Comparison of ENCODE assay signal across 9 cellular contexts in genomic region chr4:37715889-37716402, GRCh38. TPM values are rescaled to one million over a fixed set of nuclear protein-coding genes. Genes with fewer than 3 reads are reported as not detected.
DNase-seq lines count a peak whose midpoint lies in the region; ATAC-seq and TF ChIP-seq lines count a peak whose summit lies in the region.
"Had no signal": no experiment of that assay in that cellular context is flagged by ENCODE, and none has a peak within 500 bp of the region (broad histone marks: within the 10 kb centered on the region; RNA-seq: fewer than 3 reads in every experiment).

No MANE protein-coding gene starts in this region.

- intact Hi-C loops in activated CD8-positive, alpha-beta T cell treated with anti-CD3 and anti-CD28 coated beads for 36 hours (cut with micrococcal nuclease) = no loop called here
- intact Hi-C loops in OCI-LY7 (cut with micrococcal nuclease; ENCODE audit: unreplicated experiment) = no loop called here

- no peak overlapping the region for H2AFZ ChIP-seq in OCI-LY7 (ENCODE audit: low read length)

- H3K9me3 Mint-ChIP-seq in activated CD8-positive, alpha-beta T cell treated with anti-CD3 and anti-CD28 coated beads for 36 hours = no peaks in the 10 kb centered on the region
- H3K9me3 Mint-ChIP-seq in activated CD8-positive, alpha-beta T cell treated with anti-CD3 and anti-CD28 coated beads, Interleukin-2, amount 10 ng/mL, durations not matched to agents 7 days and 5 days (ENCODE audit: insufficient read depth) = no peaks in the 10 kb centered on the region
- H3K9me3 Mint-ChIP-seq: activated B cell treated with CpG ODN at 0.5 μM for 24 hours had no signal

- peak; percentile 54 for DNase-seq in activated CD8-positive, alpha-beta T cell treated with anti-CD3 and anti-CD28 coated beads for 36 hours
- no peak for DNase-seq in activated CD8-positive, alpha-beta T cell treated with anti-CD3 and anti-CD28 coated beads, Interleukin-2, amount 10 ng/mL, durations not matched to agents 7 days and 5 days
- DNase-seq in NB4 (ENCODE audit: low read depth) (peak; percentile 33), fibroblast of villous mesenchyme (ENCODE audit: low read depth) (peak; percentile 62), cerebellar nuclear complex (lab: John Stamatoyannopoulos, UW) (no peak), superior temporal gyrus (ENCODE audit: extremely low spot score) (no peak), OCI-LY7 (ENCODE audit: low spot score) (no peak)
- DNase-seq: activated B cell treated with CpG ODN at 0.5 μM for 24 hours had no signal

- H4K20me1 ChIP-seq in OCI-LY7 (ENCODE audit: insufficient read depth, low read length) = no peaks in the 10 kb centered on the region

- H3K4me3 ChIP-seq in NB4 (ENCODE audit: low read depth, low read length) = no peak overlapping the region
- H3K4me3 ChIP-seq in fibroblast of villous mesenchyme (ENCODE audit: low read depth, low read length) = no peak overlapping the region
- H3K4me3 ChIP-seq in OCI-LY7 (ENCODE audit: low read depth, low read length, poor library complexity, severe bottlenecking) = no peak overlapping the region

- no peak for TF ChIP-seq CTCF in activated CD8-positive, alpha-beta T cell treated with anti-CD3 and anti-CD28 coated beads for 36 hours (IDR thresholded peaks at IDR 0.05)
- TF ChIP-seq CTCF in NB4 (IDR thresholded peaks at IDR 0.05; ENCODE audit: low read depth, low read length) (no peak), fibroblast of villous mesenchyme (IDR thresholded peaks at IDR 0.05; ENCODE audit: insufficient read depth, low read depth, low read length) (no peak), OCI-LY7 (conservative IDR thresholded peaks at IDR 0.05; ENCODE audit: low read length) (no peak)

- H3K36me3 Mint-ChIP-seq in activated CD8-positive, alpha-beta T cell treated with anti-CD3 and anti-CD28 coated beads for 36 hours (ENCODE audit: low read depth) = no peaks in the 10 kb centered on the region
- no peaks in the 10 kb centered on the region for H3K36me3 Mint-ChIP-seq in activated CD8-positive, alpha-beta T cell treated with anti-CD3 and anti-CD28 coated beads, Interleukin-2, amount 10 ng/mL, durations not matched to agents 7 days and 5 days (ENCODE audit: low read depth)

- H3K36me3 ChIP-seq in OCI-LY7 (ENCODE audit: insufficient read depth, low read length) = no peaks in the 10 kb centered on the region

- peaks cover 8% of the 10 kb centered on the region for H3K4me1 Mint-ChIP-seq in activated CD8-positive, alpha-beta T cell treated with anti-CD3 and anti-CD28 coated beads for 36 hours (ENCODE audit: low read depth)
- H3K4me1 Mint-ChIP-seq in activated CD8-positive, alpha-beta T cell treated with anti-CD3 and anti-CD28 coated beads, Interleukin-2, amount 10 ng/mL, durations not matched to agents 7 days and 5 days (ENCODE audit: low read depth) = no peaks in the 10 kb centered on the region

- H3K9me3 ChIP-seq in OCI-LY7 (ENCODE audit: low read length) = no peaks in the 10 kb centered on the region

- H3K4me3 Mint-ChIP-seq in activated CD8-positive, alpha-beta T cell treated with anti-CD3 and anti-CD28 coated beads for 36 hours = no peak overlapping the region
- H3K4me3 Mint-ChIP-seq in activated CD8-positive, alpha-beta T cell treated with anti-CD3 and anti-CD28 coated beads, Interleukin-2, amount 10 ng/mL, durations not matched to agents 7 days and 5 days = no peak overlapping the region
- H3K4me3 Mint-ChIP-seq: activated B cell treated with CpG ODN at 0.5 μM for 24 hours had no signal

- no peak overlapping the region for H3K27ac Mint-ChIP-seq in activated CD8-positive, alpha-beta T cell treated with anti-CD3 and anti-CD28 coated beads for 36 hours
- H3K27ac Mint-ChIP-seq in activated CD8-positive, alpha-beta T cell treated with anti-CD3 and anti-CD28 coated beads, Interleukin-2, amount 10 ng/mL, durations not matched to agents 7 days and 5 days = no peak overlapping the region
- H3K27ac Mint-ChIP-seq: activated B cell treated with CpG ODN at 0.5 μM for 24 hours had no signal

- H3K79me2 ChIP-seq in OCI-LY7 (ENCODE audit: insufficient read depth, low read depth, low read length) = no peaks in the 10 kb centered on the region

- no peaks in the 10 kb centered on the region for H3K9me2 ChIP-seq in OCI-LY7 (ENCODE audit: insufficient read depth, low read length)

- CTCF ChIA-PET in activated CD8-positive, alpha-beta T cell treated with anti-CD3 and anti-CD28 coated beads for 36 hours (lab: Charles Lee) = no interaction called here
- CTCF ChIA-PET in activated CD8-positive, alpha-beta T cell treated with anti-CD3 and anti-CD28 coated beads, Interleukin-2, amount 10 ng/mL, durations not matched to agents 7 days and 5 days (lab: Charles Lee) = no interaction called here
- CTCF ChIA-PET in OCI-LY7 (lab: Charles Lee; ENCODE audit: unreplicated experiment) = no interaction called here

- peak; percentile 72 for ATAC-seq in activated CD8-positive, alpha-beta T cell treated with anti-CD3 and anti-CD28 coated beads for 36 hours
- no peak for ATAC-seq in activated CD8-positive, alpha-beta T cell treated with anti-CD3 and anti-CD28 coated beads, Interleukin-2, amount 10 ng/mL, durations not matched to agents 7 days and 5 days
- peak; percentile 80 for ATAC-seq in HG02571 (IDR thresholded peaks at IDR 0.05; ENCODE audit: unreplicated experiment)

- H3K4me2 ChIP-seq in OCI-LY7 (ENCODE audit: low read length) = no peak overlapping the region

- H3K4me1 ChIP-seq in OCI-LY7 (ENCODE audit: insufficient read depth, low read length, poor library complexity, severe bottlenecking) = no peaks in the 10 kb centered on the region

- H3K27ac ChIP-seq in OCI-LY7 (ENCODE audit: low read depth, low read length, poor library complexity, severe bottlenecking) = no peak overlapping the region

- POLR2A ChIA-PET in activated CD8-positive, alpha-beta T cell treated with anti-CD3 and anti-CD28 coated beads for 36 hours (lab: Charles Lee) = no interaction called here
- POLR2A ChIA-PET in activated CD8-positive, alpha-beta T cell treated with anti-CD3 and anti-CD28 coated beads, Interleukin-2, amount 10 ng/mL, durations not matched to agents 7 days and 5 days (lab: Charles Lee) = no interaction called here
- POLR2A ChIA-PET in OCI-LY7 (lab: Charles Lee) = interaction anchor here (0.7 kb wide), 1 partner anchor 27 kb away, joined by 3 read pairs; no protein-coding TSS in a partner anchor

- no TSS peak for BruUV-seq in OCI-LY7 (replicated peaks; lab: Mats Ljungman, UMichigan)

- no peaks in the 10 kb centered on the region for H3K27me3 Mint-ChIP-seq in activated CD8-positive, alpha-beta T cell treated with anti-CD3 and anti-CD28 coated beads for 36 hours
- peaks cover 2% of the 10 kb centered on the region for H3K27me3 Mint-ChIP-seq in activated CD8-positive, alpha-beta T cell treated with anti-CD3 and anti-CD28 coated beads, Interleukin-2, amount 10 ng/mL, durations not matched to agents 7 days and 5 days (ENCODE audit: low read depth)

- TF ChIP-seq POLR2A in NB4 (IDR thresholded peaks at IDR 0.05; ENCODE audit: extremely low read depth, insufficient read length) = no peak

RNA-seq across cellular contexts. Expression of gene RELL1, which starts 29.8 kb away (rescaled TPM):
- 10 to 100 TPM; 13.8 to 15.3 TPM for total RNA-seq in activated CD8-positive, alpha-beta T cell treated with anti-CD3 and anti-CD28 coated beads for 36 hours
- total RNA-seq in activated CD8-positive, alpha-beta T cell treated with anti-CD3 and anti-CD28 coated beads, Interleukin-2, amount 10 ng/mL, durations not matched to agents 7 days and 5 days = 10 to 100 TPM; 41.9 to 43.2 TPM
- total RNA-seq in fibroblast of villous mesenchyme (66.5 and 90.8 TPM in 2 replicates), OCI-LY7 (2022) (51.6 and 53.5 TPM in 2 replicates)
- 60.7 and 62.3 TPM in 2 replicates for total RNA-seq in OCI-LY7 (2014; rRNA removed; shearing (Covaris generic))

Comparison
In these comparisons a context has a peak if more than half of its experiments do, and no peak if none do; other contexts are left out.
1. DNase-seq: peak in activated CD8-positive, alpha-beta T cell treated with anti-CD3 and anti-CD28 coated beads for 36 hours (single experiment), NB4 (single experiment) and fibroblast of villous mesenchyme (single experiment); none in activated CD8-positive, alpha-beta T cell treated with anti-CD3 and anti-CD28 coated beads, Interleukin-2, amount 10 ng/mL, durations not matched to agents 7 days and 5 days (single experiment), cerebellar nuclear complex (0 of 2), superior temporal gyrus (single experiment) and OCI-LY7 (single experiment).